In genomic region chr14:89613260-89614008, GRCh38 we compare ENCODE assay signal across 1 cellular context.
TF ChIP-seq lines count a peak whose summit lies in the region.

No MANE protein-coding gene starts in this region.

TF ChIP-seq in H1, 55 proteins besides CTCF, POLR2A, EP300 and RAD21 (continued from another document):
- TF ChIP-seq CHD2 (IDR thresholded peaks at IDR 0.05; ENCODE audit: low read length) (no peak), KDM5A (IDR thresholded peaks at IDR 0.05; ENCODE audit: low read length) (no peak), CBX5 (IDR thresholded peaks at IDR 0.05; ENCODE audit: low read depth, low read length) (no peak), CEBPB (IDR thresholded peaks at IDR 0.05; ENCODE audit: low read depth, low read length) (no peak), ZNF274 (IDR thresholded peaks at IDR 0.05; ENCODE audit: borderline replicate concordance, extremely low read depth, low read length) (no peak), TEAD4 (IDR thresholded peaks at IDR 0.05; ENCODE audit: low read depth, low read length) (no peak), JUN (IDR thresholded peaks at IDR 0.05; ENCODE audit: low read depth, low read length) (no peak), SIN3A (conservative IDR thresholded peaks at IDR 0.05 in 1 of 2, IDR thresholded peaks at IDR 0.05 in 1 of 2; ENCODE audit: low read depth in 1 of 2, low read length in 2 of 2) (no peak)
